8 cellular contexts compared by ENCODE assay signal in genomic region chr13:49791753-49792549, GRCh38. TPM values are rescaled to one million over a fixed set of nuclear protein-coding genes. Genes with fewer than 3 reads are reported as not detected.
DNase-seq lines count a peak whose midpoint lies in the region; ATAC-seq, FAIRE-seq and TF ChIP-seq lines count a peak whose summit lies in the region.

No MANE protein-coding gene starts in this region.

- H3K9me3 Mint-ChIP-seq in activated naive CD4-positive, alpha-beta T cell treated with anti-CD3 and anti-CD28 coated beads, Interleukin-2, amount 50 U/mL, for 24 hours = no peaks in the 10 kb centered on the region
- H3K9me3 Mint-ChIP-seq in glutamatergic neuron (ENCODE audit: unreplicated experiment) = peaks cover 12% of the 10 kb centered on the region

- H3K36me3 ChIP-seq in SJSA1 (peaks cover 20% of the 10 kb centered on the region), pancreas (no peaks in the 10 kb centered on the region)

- no peak for FAIRE-seq in pancreas (lab: Jason Lieb, UNC)

- H3K27ac Mint-ChIP-seq in activated naive CD4-positive, alpha-beta T cell treated with anti-CD3 and anti-CD28 coated beads, Interleukin-2, amount 50 U/mL, for 24 hours = peak overlapping the region; percentile 98
- peak overlapping the region; percentile 97 for H3K27ac Mint-ChIP-seq in glutamatergic neuron (ENCODE audit: unreplicated experiment)

- peak; percentile 25 for ATAC-seq in GM18909 (IDR thresholded peaks at IDR 0.05; ENCODE audit: poor library complexity, unreplicated experiment)
- ATAC-seq in HG03159 (IDR thresholded peaks at IDR 0.05; ENCODE audit: unreplicated experiment) = peak; percentile 22
- ATAC-seq in pancreas = peak; percentile 14 to 50 (median 25)

- DNase-seq in AG20443 (ENCODE audit: low spot score) = peak; percentile 81
- DNase-seq in SJSA1 (ENCODE audit: low read depth in 1 of 2, low spot score in 2 of 2) = peak; percentile 47 to 58
- DNase-seq in glutamatergic neuron = peak; percentile 72
- DNase-seq in pancreas = peak; percentile 43 to 81 (median 62)
- DNase-seq in ureter (ENCODE audit: low spot score) = peak; percentile 59

- 0% methylated on average over 58 to 97 of the region's 97 CpGs for WGBS in pancreas, 2 donors

- H3K36me3 Mint-ChIP-seq in activated naive CD4-positive, alpha-beta T cell treated with anti-CD3 and anti-CD28 coated beads, Interleukin-2, amount 50 U/mL, for 24 hours = peaks cover 3% of the 10 kb centered on the region
- H3K36me3 Mint-ChIP-seq in glutamatergic neuron (ENCODE audit: unreplicated experiment) = peaks cover 6% of the 10 kb centered on the region

- peaks cover 11% of the 10 kb centered on the region; the same call in 1 of the 2 replicates for H3K4me1 ChIP-seq in SJSA1 (replicated peaks)
- peaks cover 0 to 13% (median 3%) of the 10 kb centered on the region in 3 donors for H3K4me1 ChIP-seq in pancreas

- H3K4me3 ChIP-seq in SJSA1 = peak overlapping the region; percentile 99
- H3K4me3 ChIP-seq in pancreas = peak overlapping the region; percentile 79 to 88 (median 84)

- no peak for TF ChIP-seq CTCF in glutamatergic neuron (IDR thresholded peaks at IDR 0.05; ENCODE audit: partially characterized antibody, unreplicated experiment)
- TF ChIP-seq CTCF in pancreas (IDR thresholded peaks at IDR 0.05) = no peak

- H3K27me3 Mint-ChIP-seq in activated naive CD4-positive, alpha-beta T cell treated with anti-CD3 and anti-CD28 coated beads, Interleukin-2, amount 50 U/mL, for 24 hours = no peaks in the 10 kb centered on the region
- peaks cover 7% of the 10 kb centered on the region for H3K27me3 Mint-ChIP-seq in glutamatergic neuron (ENCODE audit: unreplicated experiment)

- intact Hi-C loops in pancreas (cut with DNase I) = no loop called here

- H3K27me3 ChIP-seq in SJSA1 (replicated peaks) = no peaks in the 10 kb centered on the region
- H3K27me3 ChIP-seq in pancreas = no peaks in the 10 kb centered on the region

- H3K27ac ChIP-seq in SJSA1 (peak overlapping the region; percentile 76), pancreas (peak overlapping the region; percentile 83 to 93 (median 88))

- H3K4me3 Mint-ChIP-seq in activated naive CD4-positive, alpha-beta T cell treated with anti-CD3 and anti-CD28 coated beads, Interleukin-2, amount 50 U/mL, for 24 hours = peak overlapping the region; percentile 98
- peak overlapping the region; percentile 95 for H3K4me3 Mint-ChIP-seq in glutamatergic neuron (ENCODE audit: unreplicated experiment)

- H3K9me3 ChIP-seq in SJSA1 (replicated peaks) (0 out of 2 replicates have a peak, but pooled peaks cover 4% of the 10 kb centered on the region), pancreas (no peaks in the 10 kb centered on the region)

- H3K4me1 Mint-ChIP-seq in activated naive CD4-positive, alpha-beta T cell treated with anti-CD3 and anti-CD28 coated beads, Interleukin-2, amount 50 U/mL, for 24 hours = peaks cover 36% of the 10 kb centered on the region
- H3K4me1 Mint-ChIP-seq in glutamatergic neuron (ENCODE audit: low read depth, unreplicated experiment) = peaks cover 15% of the 10 kb centered on the region

RNA-seq across cellular contexts. Expression of gene KPNA3, which starts 0.5 kb away (rescaled TPM):
- total RNA-seq in SJSA1 (2014; rRNA removed; shearing (Covaris generic)) = 29.9 and 41.1 TPM in 2 replicates
- total RNA-seq in glutamatergic neuron (ENCODE audit: unreplicated experiment) = 46.6 TPM
- total RNA-seq in pancreas = 10 to 100 TPM in 3 of 6 donors, 1 to 10 TPM in 3; 6.5 to 16.0 (median 9.2) TPM
- 1 to 10 TPM; 5.3 to 9.0 TPM for polyA plus RNA-seq in pancreas
- 26.4 TPM for total RNA-seq in ureter

Comparison
In these comparisons a context has a peak if more than half of its experiments do, and no peak if none do; other contexts are left out.
1. Peak in every context shown above with its lines: DNase-seq, ATAC-seq, H3K4me3 ChIP-seq and H3K27ac ChIP-seq.